In genomic region chr5:1687301-1687970, GRCh38 we compare ENCODE assay signal across 33 cellular contexts.
"Had no signal": no experiment of that assay in that cellular context is flagged by ENCODE, and none has a peak within 500 bp of the region (broad histone marks: within the 10 kb centered on the region; RNA-seq: fewer than 3 reads in every experiment).

No MANE protein-coding gene starts in this region.

- H3K36me3 ChIP-seq: esophagus squamous epithelium, left ventricle myocardium inferior, lower lobe of right lung, neural progenitor cell, pancreas, tibial artery, upper lobe of right lung, vagina had no signal

- H3K36me3 Mint-ChIP-seq: immature natural killer cell; memory B cell; mesothelial cell of epicardium; neural progenitor cell; stimulated activated effector memory CD8-positive, alpha-beta T cell treated with anti-CD3 and anti-CD28 coated beads, Interleukin-12 subunit alpha, Interleukin-12 subunit beta, amount 100 ng/mL, for 72 hours had no signal

- H3K27ac Mint-ChIP-seq: immature natural killer cell; memory B cell; mesothelial cell of epicardium; naive B cell; nephron; neural progenitor cell; progenitor cell of endocrine pancreas; stimulated activated effector memory CD8-positive, alpha-beta T cell treated with anti-CD3 and anti-CD28 coated beads, Interleukin-12 subunit alpha, Interleukin-12 subunit beta, amount 100 ng/mL, for 72 hours had no signal

- H3K9me3 ChIP-seq: esophagus squamous epithelium, lower lobe of right lung, mucosa of descending colon, pancreas, testis, upper lobe of right lung, vagina had no signal

- H3K4me3 ChIP-seq: coronary artery, esophagus squamous epithelium, left ventricle myocardium inferior, lower lobe of right lung, mucosa of descending colon, neural progenitor cell, pancreas, smooth muscle cell, testis, tibial artery, upper lobe of right lung, vagina had no signal

- H3K4me1 ChIP-seq: esophagus squamous epithelium, left ventricle myocardium inferior, lower lobe of right lung, neural progenitor cell, pancreas, testis, tibial artery, upper lobe of right lung, vagina had no signal

- ATAC-seq: left colon; mucosa of descending colon; pancreas; sciatic nerve; stimulated activated naive CD8-positive, alpha-beta T cell treated with anti-CD3 and anti-CD28 coated beads, Interleukin-15, Interleukin-2, amounts not matched to agents 100 U/mL and 50 U/mL, for 24 hours had no signal

- H3K27me3 ChIP-seq: neural progenitor cell, pancreas, testis, upper lobe of right lung, vagina had no signal

- H3K27ac ChIP-seq: coronary artery, esophagus squamous epithelium, left ventricle myocardium inferior, lower lobe of right lung, neural progenitor cell, pancreas, testis, tibial artery, upper lobe of right lung, vagina had no signal

- H3K9me3 Mint-ChIP-seq: immature natural killer cell; stimulated activated effector memory CD8-positive, alpha-beta T cell treated with anti-CD3 and anti-CD28 coated beads, Interleukin-12 subunit alpha, Interleukin-12 subunit beta, amount 100 ng/mL, for 72 hours had no signal

- H3K4me1 Mint-ChIP-seq: immature natural killer cell; memory B cell; naive B cell; nephron; neural progenitor cell; stimulated activated effector memory CD8-positive, alpha-beta T cell treated with anti-CD3 and anti-CD28 coated beads, Interleukin-12 subunit alpha, Interleukin-12 subunit beta, amount 100 ng/mL, for 72 hours had no signal

- DNase-seq: dermis blood vessel endothelial cell; effector memory CD4-positive, alpha-beta T cell; esophagus squamous epithelium; foreskin melanocyte; glutamatergic neuron; hypothalamus; immature natural killer cell; islet precursor cell; kidney glomerular epithelial cell; left colon; left ventricle myocardium inferior; lower lobe of right lung; mucosa of descending colon; naive B cell; nucleus accumbens; pancreas; stimulated activated CD4-positive, alpha-beta T cell treated with anti-CD3 and anti-CD28 coated beads, Interleukin-2, amount 100 ng/mL, for 24 hours; stimulated activated CD4-positive, alpha-beta T cell treated with anti-CD3 and anti-CD28 coated beads, Interleukin-4, amount 100 ng/mL, for 24 hours; stimulated activated naive CD8-positive, alpha-beta T cell treated with anti-CD3 and anti-CD28 coated beads, Interleukin-15, Interleukin-2, amounts not matched to agents 100 U/mL and 50 U/mL, for 24 hours; substantia nigra; testis; tibial artery; upper lobe of right lung had no signal

- H3K4me3 Mint-ChIP-seq: immature natural killer cell; memory B cell; mesothelial cell of epicardium; nephron; neural progenitor cell; stimulated activated effector memory CD8-positive, alpha-beta T cell treated with anti-CD3 and anti-CD28 coated beads, Interleukin-12 subunit alpha, Interleukin-12 subunit beta, amount 100 ng/mL, for 72 hours had no signal
